Comparison of ENCODE assay signal across 1 cellular context in the genomic region with DNA sequence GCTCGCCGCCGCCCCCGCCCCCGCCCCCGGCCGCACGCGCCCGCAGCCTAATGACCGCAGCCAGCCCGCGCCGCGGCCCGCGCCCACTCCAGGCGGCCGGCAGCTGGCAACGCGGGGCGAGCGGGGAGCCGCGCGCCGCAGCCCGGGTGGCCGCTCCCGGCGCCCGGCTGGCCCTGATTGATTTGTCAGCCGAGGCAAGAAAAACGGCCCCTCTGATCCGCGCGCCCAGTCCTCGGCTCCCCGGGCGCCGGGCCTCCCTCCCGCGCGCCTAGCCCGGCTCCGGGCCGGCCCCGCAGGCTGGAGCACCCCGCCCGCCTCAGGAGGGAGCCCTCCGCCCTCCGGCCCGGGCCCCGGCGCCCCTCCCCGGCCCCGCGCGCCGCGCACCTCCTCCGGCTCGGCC.
TF ChIP-seq lines count a peak whose summit lies in the region.

No MANE protein-coding gene starts in this region.

TF ChIP-seq in H1, 55 proteins besides CTCF, POLR2A, EP300 and RAD21 (continued from another document):
- TF ChIP-seq CEBPB (IDR thresholded peaks at IDR 0.05; ENCODE audit: low read depth, low read length), result no peak
- TF ChIP-seq SIX5 (IDR thresholded peaks at IDR 0.05; ENCODE audit: low read depth, low read length), result no peak
